ENCODE assay signal across 2 cellular contexts in genomic region chr13:60083780-60084179, GRCh38.
DNase-seq lines count a peak whose midpoint lies in the region; ATAC-seq, FAIRE-seq and TF ChIP-seq lines count a peak whose summit lies in the region.
"Not testable (repeated sequence)": the region's sequence is repeated elsewhere in the genome, so short reads cannot be mapped to it uniquely, and the experiment has no call there.

No MANE protein-coding gene starts in this region.

- CTCF ChIA-PET in HEK293 (lab: Yijun Ruan, JAX); K562 (lab: Yijun Ruan, JAX; ENCODE audit: low intra/inter-chr PET ratio): not testable (repeated sequence)

- ATAC-seq in K562: not testable (repeated sequence)

- in situ Hi-C loops in K562 (cut with MboI): not testable (repeated sequence)

- not testable (repeated sequence) for H3K4me2 ChIP-seq in K562 (ENCODE audit: insufficient read depth, low read length)

- not testable (repeated sequence) for H3K36me3 ChIP-seq in HEK293 (ENCODE audit: control insufficient read depth in 2 of 2, insufficient read depth in 1 of 2, low read length in 2 of 2); K562 (ENCODE audit: control insufficient read depth, insufficient read depth, low read length)

- not testable (repeated sequence) for TF ChIP-seq CTCF in HEK293 (tag by site-specific recombination; IDR thresholded peaks at IDR 0.05); K562 (IDR thresholded peaks at IDR 0.05 in 2 of 3, conservative IDR thresholded peaks at IDR 0.05 in 1 of 3; ENCODE audit: insufficient read depth in 2 of 3, low read depth in 1 of 3, low read length in 3 of 3)

- 68% methylated on average over 2 of the region's 2 CpGs for WGBS in K562 (ENCODE audit: insufficient coverage, low coverage, missing lambda C conversion rate)

- not testable (repeated sequence) for BruUV-seq in K562 (replicated peaks; lab: Mats Ljungman, UMichigan)

- FAIRE-seq in K562 (lab: Jason Lieb, UNC): not testable (repeated sequence)

- H3K27ac ChIP-seq in HEK293 (ENCODE audit: extremely low read depth, low read depth, low read length); K562 (ENCODE audit: extremely low read depth, low read depth, low read length): not testable (repeated sequence)

- not testable (repeated sequence) for H4K20me1 ChIP-seq in K562 (replicated peaks; ENCODE audit: control insufficient read depth, insufficient read depth, low read length)

- DNase-seq in K562 (ENCODE audit: extremely low read depth in 1 of 4, low spot score in 3 of 4): not testable (repeated sequence)

- H2AFZ ChIP-seq in K562 (ENCODE audit: low read depth, low read length): not testable (repeated sequence)

- TF ChIP-seq RAD21 in K562 (CRISPR knock-in tag; conservative IDR thresholded peaks at IDR 0.05 in 1 of 2, IDR thresholded peaks at IDR 0.05 in 1 of 2): not testable (repeated sequence)

- intact Hi-C loops in K562 (cut with micrococcal nuclease): not testable (repeated sequence)

- not testable (repeated sequence) for TF ChIP-seq POLR2A in K562 (conservative IDR thresholded peaks at IDR 0.05)

- not testable (repeated sequence) for H3K4me1 ChIP-seq in HEK293 (ENCODE audit: control insufficient read depth, insufficient read depth, low read length); K562 (replicated peaks in 1 of 2; ENCODE audit: control insufficient read depth in 2 of 2, insufficient read depth in 2 of 2, low read length in 2 of 2)

- not testable (repeated sequence) for TF ChIP-seq EP300 in K562 (IDR thresholded peaks at IDR 0.05; ENCODE audit: low read length)

- not testable (repeated sequence) for H3K9ac ChIP-seq in K562 (ENCODE audit: insufficient read depth in 1 of 2, low read depth in 2 of 2, low read length in 2 of 2)

- not testable (repeated sequence) for H3K9me3 ChIP-seq in HEK293 (ENCODE audit: control insufficient read depth, insufficient read depth, low read depth, low read length); K562 (replicated peaks; ENCODE audit: control insufficient read depth, insufficient read depth, low read depth, low read length)

- H3K4me3 ChIP-seq in HEK293 (ENCODE audit: low read depth, low read length); K562: not testable (repeated sequence)

- not testable (repeated sequence) for H3K9me1 ChIP-seq in K562 (ENCODE audit: control insufficient read depth, insufficient read depth, low read length)

- POLR2A ChIA-PET in HEK293 (lab: Yijun Ruan, JAX); K562 (lab: Yijun Ruan, JAX): not testable (repeated sequence)

- H3K27me3 ChIP-seq in K562 (ENCODE audit: control insufficient read depth in 2 of 2, insufficient read depth in 2 of 2, low read length in 2 of 2): not testable (repeated sequence)

- H3K79me2 ChIP-seq in K562 (ENCODE audit: control insufficient read depth, insufficient read depth, low read length): not testable (repeated sequence)

TF ChIP-seq in HEK293, 187 proteins besides CTCF, POLR2A, EP300 and RAD21:
- peak; percentile 69 for TF ChIP-seq ZNF366 (tag by site-specific recombination; conservative IDR thresholded peaks at IDR 0.05)

TF ChIP-seq in K562, 482 proteins besides CTCF, POLR2A, EP300 and RAD21:
- TF ChIP-seq DACH1 (IDR thresholded peaks at IDR 0.05; ENCODE audit: partially characterized antibody): peak; percentile 51
